8 cellular contexts compared by ENCODE assay signal in genomic region chr2:176554107-176555048, GRCh38.
DNase-seq lines count a peak whose midpoint lies in the region; ATAC-seq and TF ChIP-seq lines count a peak whose summit lies in the region.

No MANE protein-coding gene starts in this region.

- no peak overlapping the region for H3K27ac Mint-ChIP-seq in activated naive CD4-positive, alpha-beta T cell treated with anti-CD3 and anti-CD28 coated beads, Interleukin-2, amount 10 ng/mL, durations not matched to agents 7 days and 5 days
- H3K27ac Mint-ChIP-seq in neural progenitor cell: no peak overlapping the region

- H3K36me3 Mint-ChIP-seq in activated naive CD4-positive, alpha-beta T cell treated with anti-CD3 and anti-CD28 coated beads, Interleukin-2, amount 10 ng/mL, durations not matched to agents 7 days and 5 days: no peaks in the 10 kb centered on the region
- H3K36me3 Mint-ChIP-seq in neural progenitor cell: no peaks in the 10 kb centered on the region

- H3K4me1 ChIP-seq in ES-I3 (ENCODE audit: insufficient read depth, low read length): no peaks in the 10 kb centered on the region
- peaks cover 4% of the 10 kb centered on the region; the same call in 1 of the 2 replicates for H3K4me1 ChIP-seq in HUES48 (ENCODE audit: control insufficient read depth, insufficient read depth, low read length)
- no peaks in the 10 kb centered on the region for H3K4me1 ChIP-seq in foreskin keratinocyte
- H3K4me1 ChIP-seq in neural progenitor cell: no peaks in the 10 kb centered on the region

- no peaks in the 10 kb centered on the region for H3K9me3 ChIP-seq in ES-I3 (ENCODE audit: control insufficient read depth, insufficient read depth, low read length)
- no peaks in the 10 kb centered on the region for H3K9me3 ChIP-seq in HUES48 (ENCODE audit: control insufficient read depth, insufficient read depth, low read length)
- H3K9me3 ChIP-seq in neural progenitor cell (ENCODE audit: low read depth): no peaks in the 10 kb centered on the region

- ATAC-seq in foreskin keratinocyte (peak; percentile 60), GM21528 (IDR thresholded peaks at IDR 0.05; ENCODE audit: low FRiP score, unreplicated experiment) (no peak), HG03039 (IDR thresholded peaks at IDR 0.05; ENCODE audit: unreplicated experiment) (no peak)

- peak; percentile 9 for DNase-seq in NOMO-1 treated with dmso at 0.1 percent for 144 hours (lab: John Stamatoyannopoulos, UW; ENCODE audit: unreplicated experiment)
- DNase-seq in activated naive CD4-positive, alpha-beta T cell treated with anti-CD3 and anti-CD28 coated beads, Interleukin-2, amount 10 ng/mL, durations not matched to agents 7 days and 5 days: peak; percentile 25
- peak; percentile 11 to 39 for DNase-seq in foreskin keratinocyte
- peak; percentile 72 for DNase-seq in neural progenitor cell (ENCODE audit: low spot score)

- peak overlapping the region; percentile 66 for H3K4me3 Mint-ChIP-seq in activated naive CD4-positive, alpha-beta T cell treated with anti-CD3 and anti-CD28 coated beads, Interleukin-2, amount 10 ng/mL, durations not matched to agents 7 days and 5 days
- peak overlapping the region; percentile 10 for H3K4me3 Mint-ChIP-seq in neural progenitor cell

- H4K20me1 ChIP-seq in neural progenitor cell (ENCODE audit: low read depth): no peaks in the 10 kb centered on the region

- H3K27me3 Mint-ChIP-seq in activated naive CD4-positive, alpha-beta T cell treated with anti-CD3 and anti-CD28 coated beads, Interleukin-2, amount 10 ng/mL, durations not matched to agents 7 days and 5 days: peaks cover 47% of the 10 kb centered on the region
- H3K27me3 Mint-ChIP-seq in neural progenitor cell (ENCODE audit: insufficient read depth, low read depth): no peaks in the 10 kb centered on the region

- H3F3A ChIP-seq in neural progenitor cell (ENCODE audit: low read depth): no peaks in the 10 kb centered on the region

- H3K9ac ChIP-seq in ES-I3 (ENCODE audit: low read depth, low read length) (peak overlapping the region; percentile 58; the same call in 1 of the 2 replicates), HUES48 (ENCODE audit: low read depth, low read length) (no peak overlapping the region), neural progenitor cell (no peak overlapping the region)

- H3K27me3 ChIP-seq in HUES48 (ENCODE audit: control insufficient read depth, insufficient read depth, low read length) (peaks cover 64% of the 10 kb centered on the region), foreskin keratinocyte (no peaks in the 10 kb centered on the region), neural progenitor cell (peaks cover 97% of the 10 kb centered on the region)

- no peaks in the 10 kb centered on the region for H3K9me3 Mint-ChIP-seq in activated naive CD4-positive, alpha-beta T cell treated with anti-CD3 and anti-CD28 coated beads, Interleukin-2, amount 10 ng/mL, durations not matched to agents 7 days and 5 days
- H3K9me3 Mint-ChIP-seq in neural progenitor cell: no peaks in the 10 kb centered on the region

- H3K4me1 Mint-ChIP-seq in activated naive CD4-positive, alpha-beta T cell treated with anti-CD3 and anti-CD28 coated beads, Interleukin-2, amount 10 ng/mL, durations not matched to agents 7 days and 5 days: peaks cover 12% of the 10 kb centered on the region
- H3K4me1 Mint-ChIP-seq in neural progenitor cell: peaks cover 9% of the 10 kb centered on the region

- H3K4me2 ChIP-seq in neural progenitor cell: peak overlapping the region; percentile 50

- H3K4me3 ChIP-seq in HUES48 (ENCODE audit: low read depth, low read length) (peak overlapping the region; percentile 59), neural progenitor cell (peak overlapping the region; percentile 26)

- CTCF ChIA-PET in activated naive CD4-positive, alpha-beta T cell treated with anti-CD3 and anti-CD28 coated beads, Interleukin-2, amount 10 ng/mL, durations not matched to agents 7 days and 5 days (lab: Charles Lee): interaction anchor here (0.5 to 2.4 kb wide), 27 partner anchors 8 to 1106 kb away, joined by 3 to 37 read pairs (median 4); no protein-coding TSS in a partner anchor

- TF ChIP-seq CTCF in foreskin keratinocyte (conservative IDR thresholded peaks at IDR 0.05) (peak; percentile 90), neural progenitor cell (IDR thresholded peaks at IDR 0.05) (peak; percentile 89)

- H3K79me2 ChIP-seq in neural progenitor cell (ENCODE audit: low read depth): no peaks in the 10 kb centered on the region

- H3K36me3 ChIP-seq in ES-I3 (ENCODE audit: insufficient read depth, low read length) (no peaks in the 10 kb centered on the region), HUES48 (ENCODE audit: control insufficient read depth, insufficient read depth, low read length) (no peaks in the 10 kb centered on the region), neural progenitor cell (no peaks in the 10 kb centered on the region)

- H3K27ac ChIP-seq in HUES48 (ENCODE audit: low read depth, low read length) (no peak overlapping the region), foreskin keratinocyte (no peak overlapping the region), neural progenitor cell (no peak overlapping the region)

- H2AFZ ChIP-seq in neural progenitor cell (replicated peaks): peak overlapping the region; percentile 38

Comparison
In these comparisons a context has a peak if more than half of its experiments do, and no peak if none do; other contexts are left out.
1. DNase-seq: peak in every context shown above with its lines; median percentile 72 in neural progenitor cell; 25 in activated naive CD4-positive, alpha-beta T cell treated with anti-CD3 and anti-CD28 coated beads, Interleukin-2, amount 10 ng/mL, durations not matched to agents 7 days and 5 days; 25 in foreskin keratinocyte; 9 in NOMO-1 treated with dmso at 0.1 percent for 144 hours.